ENCODE assay signal across 8 cellular contexts in genomic region chr19:19820774-19821315, GRCh38. TPM values are rescaled to one million over a fixed set of nuclear protein-coding genes. Genes with fewer than 3 reads are reported as not detected.
DNase-seq lines count a peak whose midpoint lies in the region; ATAC-seq and TF ChIP-seq lines count a peak whose summit lies in the region.

No MANE protein-coding gene starts in this region.

- H3K4me1 ChIP-seq in HAP-1, result no peaks in the 10 kb centered on the region
- peaks cover 0 to 13% of the 10 kb centered on the region in 2 donors for H3K4me1 ChIP-seq in right atrium auricular region

- H3K27ac ChIP-seq in right atrium auricular region, result peak overlapping the region; percentile 88 to 97

- H3K4me3 ChIP-seq in HAP-1, result peak overlapping the region; percentile 70
- peak overlapping the region; percentile 76 to 83 for H3K4me3 ChIP-seq in right atrium auricular region

- H3K27me3 ChIP-seq in HAP-1 (ENCODE audit: low read depth), result no peaks in the 10 kb centered on the region
- no peaks in the 10 kb centered on the region for H3K27me3 ChIP-seq in right atrium auricular region

- H3K36me3 ChIP-seq in HAP-1 (replicated peaks), result no peaks in the 10 kb centered on the region
- no peaks in the 10 kb centered on the region for H3K36me3 ChIP-seq in right atrium auricular region

- in situ Hi-C loops in HAP-1 (cut with MboI; ENCODE audit: low sequenced_read_pairs), result no loop called here
- in situ Hi-C loops in ACHN (cut with HindIII; ENCODE audit: low pct_ligation_motif_present, low pct_unique_long_range_greater_than_20kb, low sequenced_read_pairs), result no loop called here

- no peak for ATAC-seq in GM21576 (IDR thresholded peaks at IDR 0.05; ENCODE audit: unreplicated experiment)

- H3K9me3 ChIP-seq in HAP-1 (peaks cover 6% of the 10 kb centered on the region; the same call in 1 of the 2 replicates), right atrium auricular region (peaks cover 0 to 2% of the 10 kb centered on the region in 2 donors)

- no peak for DNase-seq in HAP-1 (ENCODE audit: low spot score in 2 of 2)
- DNase-seq in activated CD4-positive, alpha-beta T cell treated with anti-CD3 and anti-CD28 coated beads, Interleukin-2, amount 50 U/mL, for 1 hour, result peak; percentile 6
- no peak for DNase-seq in right atrium auricular region (ENCODE audit: low spot score)
- DNase-seq in stimulated activated naive CD4-positive, alpha-beta T cell (lab: John Stamatoyannopoulos, UW), result peak in 4 of 6 experiments; percentile 25 to 47 (median 40)
- DNase-seq in NCI-H187 treated with DMSO at 0.1 percent for 48 hours (lab: John Stamatoyannopoulos, UW), result no peak
- no peak for DNase-seq in pons (ENCODE audit: low spot score)
- DNase-seq in ACHN, result no peak

- TF ChIP-seq CTCF in right atrium auricular region (IDR thresholded peaks at IDR 0.05), result no peak

RNA-seq across cellular contexts. Expression of gene ZNF506, which starts 0.7 kb away (rescaled TPM):
- total RNA-seq in right atrium auricular region, result 10 to 100 TPM; 14.2 to 18.2 TPM

RNA-seq across cellular contexts. Expression of gene ZNF253, which starts 44.8 kb away (rescaled TPM):
- total RNA-seq in right atrium auricular region, result 1 to 10 TPM; 5.0 to 6.6 TPM

Comparison
In these comparisons a context has a peak if more than half of its experiments do, and no peak if none do; other contexts are left out.
1. DNase-seq: peak in activated CD4-positive, alpha-beta T cell treated with anti-CD3 and anti-CD28 coated beads, Interleukin-2, amount 50 U/mL, for 1 hour (single experiment) and stimulated activated naive CD4-positive, alpha-beta T cell (4 of 6); none in HAP-1 (0 of 2), right atrium auricular region (single experiment), NCI-H187 treated with DMSO at 0.1 percent for 48 hours (single experiment), pons (single experiment) and ACHN (single experiment).